Comparison of ENCODE assay signal across 8 cellular contexts in the genomic region with DNA sequence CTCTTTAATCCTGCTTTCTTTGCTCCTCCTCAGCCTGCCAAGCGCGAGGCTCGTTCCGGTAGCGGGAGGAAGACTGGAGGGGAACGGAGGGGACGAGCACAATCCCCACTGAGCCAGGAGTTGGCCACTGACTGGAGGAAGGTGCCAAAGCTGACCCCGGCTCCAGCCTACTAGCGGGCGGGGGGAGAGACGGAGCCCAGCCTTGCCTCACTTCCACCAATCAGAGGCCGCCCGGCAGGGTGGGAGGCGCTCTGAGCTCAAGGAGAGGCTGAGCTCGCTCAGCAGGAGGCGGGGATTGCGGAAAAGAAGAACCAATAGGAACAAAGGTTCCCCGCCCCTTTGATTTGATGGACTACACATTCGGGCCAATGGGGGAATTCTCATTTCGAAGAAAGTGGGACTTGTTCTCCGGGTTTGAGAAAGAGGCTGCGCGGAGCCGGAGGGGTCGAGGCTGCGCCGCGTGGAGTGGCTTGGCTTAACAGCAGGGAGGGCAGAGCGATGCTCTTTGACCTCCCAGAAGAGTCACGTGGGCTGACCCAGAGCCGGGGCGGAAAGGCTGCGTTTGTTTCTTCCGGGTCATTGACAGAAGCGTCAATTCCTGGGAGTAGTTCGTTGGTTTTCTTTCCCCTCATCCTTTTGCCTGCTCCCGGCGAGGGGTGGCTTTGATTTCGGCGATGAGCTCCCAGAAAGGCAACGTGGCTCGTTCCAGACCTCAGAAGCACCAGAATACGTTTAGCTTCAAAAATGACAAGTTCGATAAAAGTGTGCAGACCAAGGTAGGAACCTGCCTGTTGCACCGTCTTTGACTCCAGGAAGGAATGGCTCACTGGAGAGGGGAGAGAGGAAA. TPM values are rescaled to one million over a fixed set of nuclear protein-coding genes. Genes with fewer than 3 reads are reported as not detected.
A peak's percentile ranks its signal among the peaks of the same experiment; 100 is the strongest.
DNase-seq lines count a peak whose midpoint lies in the region; ATAC-seq and TF ChIP-seq lines count a peak whose summit lies in the region.

TSS of gene ABHD17B (minus strand) at position 133 of the 847 bp plus-strand sequence. CDS start 36,113 bp downstream, outside the sequence.
TSS of gene C9orf85 (plus strand) at position 579 of the 847 bp plus-strand sequence. CDS start at position 675, 96 bp downstream.

- H3K4me3 Mint-ChIP-seq in natural killer cell treated with Interleukin-12 subunit alpha and Interleukin-12 subunit beta and Interleukin-15 and Interleukin-18, amount 100 ng/mL, for 72 hours: peak within 1 kb of the TSS; percentile 97

- H3K27me3 Mint-ChIP-seq in natural killer cell treated with Interleukin-12 subunit alpha and Interleukin-12 subunit beta and Interleukin-15 and Interleukin-18, amount 100 ng/mL, for 72 hours: no peaks in the 10 kb centered on the region

- no peak for TF ChIP-seq CTCF in fibroblast of pulmonary artery (IDR thresholded peaks at IDR 0.05; ENCODE audit: low read length, missing control alignments)

- ATAC-seq in natural killer cell treated with Interleukin-12 subunit alpha and Interleukin-12 subunit beta and Interleukin-15 and Interleukin-18, amount 100 ng/mL, for 72 hours: peak; percentile 97
- peak; percentile 96 for ATAC-seq in stimulated activated naive CD8-positive, alpha-beta T cell treated with anti-CD3 and anti-CD28 coated beads, Interleukin-15, Interleukin-2, amounts not matched to agents 100 U/mL and 50 U/mL, for 24 hours

- DNase-seq in ELF-1 (ENCODE audit: low read depth, low spot score): peak; percentile 100
- DNase-seq in H7: peak; percentile 96
- DNase-seq in M059J (ENCODE audit: low read depth): peak; percentile 100
- DNase-seq in SHP77 treated with DMSO at 0.1 percent for 48 hours (lab: John Stamatoyannopoulos, UW): peak; percentile 89
- peak; percentile 99 for DNase-seq in activated effector memory CD4-positive, alpha-beta T cell treated with anti-CD3 and anti-CD28 coated beads, Interleukin-2, amount 50 U/mL, for 16 hours
- DNase-seq in fibroblast of pulmonary artery (ENCODE audit: low read depth): peak; percentile 99
- peak; percentile 99 for DNase-seq in natural killer cell treated with Interleukin-12 subunit alpha and Interleukin-12 subunit beta and Interleukin-15 and Interleukin-18, amount 100 ng/mL, for 72 hours (ENCODE audit: low spot score)
- peak; percentile 97 for DNase-seq in stimulated activated naive CD8-positive, alpha-beta T cell treated with anti-CD3 and anti-CD28 coated beads, Interleukin-15, Interleukin-2, amounts not matched to agents 100 U/mL and 50 U/mL, for 24 hours

- H3K4me3 ChIP-seq in H7 (ENCODE audit: insufficient read depth, low read depth, low read length) (peak within 1 kb of the TSS; percentile 99), fibroblast of pulmonary artery (replicated peaks; ENCODE audit: low read depth, low read length) (peak within 1 kb of the TSS; percentile 93)

- peak within 1 kb of the TSS; percentile 97 to 100 for H3K27ac Mint-ChIP-seq in natural killer cell treated with Interleukin-12 subunit alpha and Interleukin-12 subunit beta and Interleukin-15 and Interleukin-18, amount 100 ng/mL, for 72 hours

- H3K36me3 ChIP-seq in H7 (replicated peaks; ENCODE audit: control insufficient read depth, insufficient read depth, low read length): peaks cover 1% of the 10 kb centered on the region; the same call in 1 of the 2 replicates

- H3K9me3 Mint-ChIP-seq in natural killer cell treated with Interleukin-12 subunit alpha and Interleukin-12 subunit beta and Interleukin-15 and Interleukin-18, amount 100 ng/mL, for 72 hours: no peaks in the 10 kb centered on the region

- H3K27me3 ChIP-seq in H7 (ENCODE audit: control insufficient read depth, insufficient read depth, low read length): no peaks in the 10 kb centered on the region

- peaks cover 32 to 40% of the 10 kb centered on the region in 2 donors for H3K4me1 Mint-ChIP-seq in natural killer cell treated with Interleukin-12 subunit alpha and Interleukin-12 subunit beta and Interleukin-15 and Interleukin-18, amount 100 ng/mL, for 72 hours (ENCODE audit: low read depth in 2 of 2)

- no peaks in the 10 kb centered on the region for H3K36me3 Mint-ChIP-seq in natural killer cell treated with Interleukin-12 subunit alpha and Interleukin-12 subunit beta and Interleukin-15 and Interleukin-18, amount 100 ng/mL, for 72 hours

RNA-seq across cellular contexts. Expression of gene ABHD17B, which starts in this region (rescaled TPM):
- total RNA-seq in H7 (2014; rRNA removed; shearing (Covaris generic)): 68.9 and 76.8 TPM in 2 replicates
- total RNA-seq in M059J (2014; rRNA removed; shearing (Covaris generic)): 34.5 and 49.0 TPM in 2 replicates
- total RNA-seq in natural killer cell treated with Interleukin-12 subunit alpha and Interleukin-12 subunit beta and Interleukin-15 and Interleukin-18, amount 100 ng/mL, for 72 hours: 10 to 100 TPM; 29.2 to 33.9 TPM

RNA-seq across cellular contexts. Expression of gene C9orf85, which starts in this region (rescaled TPM):
- total RNA-seq in H7 (2014; rRNA removed; shearing (Covaris generic)): 14.1 and 22.6 TPM in 2 replicates
- 24.9 and 32.2 TPM in 2 replicates for total RNA-seq in M059J (2014; rRNA removed; shearing (Covaris generic))
- 10 to 100 TPM; 10.7 to 12.6 TPM for total RNA-seq in natural killer cell treated with Interleukin-12 subunit alpha and Interleukin-12 subunit beta and Interleukin-15 and Interleukin-18, amount 100 ng/mL, for 72 hours

Comparison
In these comparisons a context has a peak if more than half of its experiments do, and no peak if none do; other contexts are left out.
1. Peak in every context shown above with its lines: DNase-seq, ATAC-seq and H3K4me3 ChIP-seq.